8 cellular contexts compared by ENCODE assay signal in the genomic region with DNA sequence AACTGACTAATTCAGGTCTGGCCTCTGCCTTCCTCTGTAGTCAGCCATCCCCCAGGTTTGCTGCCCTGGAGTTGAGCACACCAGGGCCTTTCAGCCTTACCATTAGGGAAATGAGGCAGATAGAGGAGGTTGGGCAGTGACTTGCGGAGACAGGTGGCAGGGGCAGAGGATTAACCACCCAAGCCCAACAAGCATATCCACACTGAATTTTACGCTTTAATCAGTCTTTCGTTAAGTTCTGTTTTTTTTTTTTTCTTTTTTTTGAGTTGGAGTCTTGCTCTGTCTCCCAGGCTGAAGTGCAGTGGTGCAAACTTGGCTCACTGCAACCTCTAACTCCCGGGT.
DNase-seq lines count a peak whose midpoint lies in the region; ATAC-seq and TF ChIP-seq lines count a peak whose summit lies in the region.

No MANE protein-coding gene starts in this region.

- 0 out of 20 replicates have a peak overlapping the region, but pooled peaks of 1 of the 10 experiments have one; percentile 2 for H3K4me3 ChIP-seq in BLaER1 treated with 17β-estradiol and CSF1 and Interleukin-3, amounts not matched to agents 10 nM and 100 nM
- H3K4me3 ChIP-seq in stomach (no peak overlapping the region), psoas muscle (no peak overlapping the region)

- peak overlapping the region; percentile 68 to 94 (median 86) for H3K4me2 ChIP-seq in BLaER1 treated with 17β-estradiol and CSF1 and Interleukin-3, amounts not matched to agents 10 nM and 100 nM

- H3K9me3 Mint-ChIP-seq in activated T-cell treated with anti-CD3 and anti-CD28 coated beads, Interleukin-2, amount 50 U/mL, for 4 hours, result no peaks in the 10 kb centered on the region

- no peaks in the 10 kb centered on the region for H3K27me3 Mint-ChIP-seq in activated T-cell treated with anti-CD3 and anti-CD28 coated beads, Interleukin-2, amount 50 U/mL, for 4 hours (ENCODE audit: low read depth)

- H3K9ac ChIP-seq in BLaER1 treated with 17β-estradiol and CSF1 and Interleukin-3, amounts not matched to agents 10 nM and 100 nM, result peak overlapping the region in 10 of 11 experiments; percentile 9 to 72 (median 46); a peak in 17 of 22 replicates

- H3K9me3 ChIP-seq in BLaER1 treated with 17β-estradiol and CSF1 and Interleukin-3, amounts not matched to agents 10 nM and 100 nM (replicated peaks in 1 of 11), result peaks cover 0 to 13% (median 0%) of the 10 kb centered on the region in 11 experiments; a peak in 4 of 22 replicates
- H3K9me3 ChIP-seq in stomach (no peaks in the 10 kb centered on the region), psoas muscle (no peaks in the 10 kb centered on the region)

- peak; percentile 76 for ATAC-seq in GM19452 (IDR thresholded peaks at IDR 0.05; ENCODE audit: unreplicated experiment)
- peak; percentile 64 for ATAC-seq in HG03378 (IDR thresholded peaks at IDR 0.05; ENCODE audit: unreplicated experiment)
- ATAC-seq in activated T-cell treated with anti-CD3 and anti-CD28 coated beads, Interleukin-2, amount 50 U/mL, for 4 hours, result peak; percentile 58 to 62
- no peak for ATAC-seq in psoas muscle

- H3K4me3 Mint-ChIP-seq in activated T-cell treated with anti-CD3 and anti-CD28 coated beads, Interleukin-2, amount 50 U/mL, for 4 hours, result peak overlapping the region; percentile 100

- peaks cover 0 to 18% (median 0%) of the 10 kb centered on the region in 11 experiments; a peak in 4 of 22 replicates for H4K20me1 ChIP-seq in BLaER1 treated with 17β-estradiol and CSF1 and Interleukin-3, amounts not matched to agents 10 nM and 100 nM

- peaks cover 16% of the 10 kb centered on the region for H3K36me3 Mint-ChIP-seq in activated T-cell treated with anti-CD3 and anti-CD28 coated beads, Interleukin-2, amount 50 U/mL, for 4 hours (ENCODE audit: insufficient read depth)

- no peaks in the 10 kb centered on the region for H3K27me3 ChIP-seq in BLaER1 treated with 17β-estradiol and CSF1 and Interleukin-3, amounts not matched to agents 10 nM and 100 nM
- H3K27me3 ChIP-seq in stomach, result no peaks in the 10 kb centered on the region
- no peaks in the 10 kb centered on the region for H3K27me3 ChIP-seq in psoas muscle (ENCODE audit: insufficient read depth in 3 of 3, low read length in 2 of 3)

- peaks cover 57 to 79% (median 65%) of the 10 kb centered on the region in 10 experiments for H3K4me1 ChIP-seq in BLaER1 treated with 17β-estradiol and CSF1 and Interleukin-3, amounts not matched to agents 10 nM and 100 nM
- H3K4me1 ChIP-seq in stomach (peaks cover 49 to 73% (median 56%) of the 10 kb centered on the region in 4 donors), psoas muscle (no peaks in the 10 kb centered on the region)

- intact Hi-C loops in stomach (cut with DNase I; ENCODE audit: low total_unique reads), result no loop called here
- intact Hi-C loops in psoas muscle (cut with DNase I), result loop anchor here in 1 of 2 donors (10.0 kb wide), 1 partner anchor 129 kb away; no protein-coding TSS in a partner anchor

- peak; percentile 23 for DNase-seq in activated T-cell treated with anti-CD3 and anti-CD28 coated beads, Interleukin-2, amount 50 U/mL, for 4 hours
- no peak for DNase-seq in stomach
- no peak for DNase-seq in AG20443 (ENCODE audit: low spot score)
- DNase-seq in psoas muscle, result no peak
- DNase-seq in NCI-H1092 (lab: John Stamatoyannopoulos, UW), result no peak

- H3K27ac ChIP-seq in BLaER1 treated with 17β-estradiol and CSF1 and Interleukin-3, amounts not matched to agents 10 nM and 100 nM, result peak overlapping the region; percentile 58 to 93 (median 75); a peak in 21 of 22 replicates
- peak overlapping the region in 3 of 5 donors; percentile 79 to 97 (median 93) for H3K27ac ChIP-seq in stomach
- no peak overlapping the region for H3K27ac ChIP-seq in psoas muscle

- peaks cover 97% of the 10 kb centered on the region for H3K4me1 Mint-ChIP-seq in activated T-cell treated with anti-CD3 and anti-CD28 coated beads, Interleukin-2, amount 50 U/mL, for 4 hours (ENCODE audit: low read depth)

- TF ChIP-seq POLR2A in stomach (IDR thresholded peaks at IDR 0.05), result no peak

- 84 to 94% (median 91%) methylated on average over 4 of the region's 4 CpGs for WGBS in stomach, 5 donors
- 51 to 70% (median 55%) methylated on average over 4 of the region's 4 CpGs for WGBS in psoas muscle, 3 donors

- H3K36me3 ChIP-seq in BLaER1 treated with 17β-estradiol and CSF1 and Interleukin-3, amounts not matched to agents 10 nM and 100 nM, result peaks cover 6 to 54% (median 27%) of the 10 kb centered on the region in 11 experiments; a peak in 19 of 22 replicates
- H3K36me3 ChIP-seq in stomach (no peaks in the 10 kb centered on the region), psoas muscle (ENCODE audit: insufficient read depth in 1 of 2, low read depth in 1 of 2) (no peaks in the 10 kb centered on the region)

- no peak for TF ChIP-seq CTCF in stomach (IDR thresholded peaks at IDR 0.05)
- no peak for TF ChIP-seq CTCF in psoas muscle (IDR thresholded peaks at IDR 0.05)

- no peak for TF ChIP-seq EP300 in stomach (IDR thresholded peaks at IDR 0.05)

Comparison
In these comparisons a context has a peak if more than half of its experiments do, and no peak if none do; other contexts are left out.
1. ATAC-seq: peak in GM19452 (single experiment), HG03378 (single experiment) and activated T-cell treated with anti-CD3 and anti-CD28 coated beads, Interleukin-2, amount 50 U/mL, for 4 hours (2 of 2); none in psoas muscle (0 of 4).